Comparison of ENCODE assay signal across 8 cellular contexts in the genomic region with DNA sequence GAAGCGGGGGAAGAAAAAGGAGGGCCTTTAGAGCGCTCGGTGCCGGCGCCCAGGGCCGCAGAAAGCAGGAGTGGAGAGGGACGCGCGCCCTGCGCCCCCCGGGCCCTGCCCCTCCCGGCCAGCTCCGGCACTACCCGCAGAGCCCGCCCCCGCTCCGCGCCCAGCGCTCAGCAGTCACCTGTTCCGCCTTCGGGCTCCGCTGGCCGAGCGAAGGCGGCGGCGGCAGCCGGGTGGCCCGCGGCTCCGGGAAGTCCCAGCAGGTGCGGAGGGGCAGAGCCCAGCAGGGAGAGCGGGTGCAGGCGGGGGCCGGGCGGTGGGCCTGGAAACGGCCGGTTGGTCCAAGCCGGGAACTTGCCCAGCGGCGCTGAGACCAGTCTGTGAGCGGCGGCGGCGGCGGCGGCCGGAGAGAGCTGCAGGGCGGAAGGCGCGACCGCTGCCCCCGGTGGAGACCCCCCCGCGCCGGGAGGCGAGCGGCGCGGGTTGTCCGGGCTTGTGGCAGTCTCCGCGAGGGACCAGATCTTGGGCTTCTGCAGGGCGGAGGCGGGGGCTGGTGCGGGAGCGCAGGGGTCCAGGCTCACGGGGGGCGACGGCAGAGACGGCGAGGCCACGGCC. TPM values are rescaled to one million over a fixed set of nuclear protein-coding genes. Genes with fewer than 3 reads are reported as not detected.
DNase-seq lines count a peak whose midpoint lies in the region; ATAC-seq and TF ChIP-seq lines count a peak whose summit lies in the region.

No MANE protein-coding gene starts in this region.

- H3K9ac ChIP-seq in liver (ENCODE audit: low read depth in 1 of 2, low read length in 2 of 2), result no peak overlapping the region

- in situ Hi-C loops in brain microvascular endothelial cell (cut with HindIII; ENCODE audit: low pct_ligation_motif_present, low sequenced_read_pairs), result loop anchor here (25.0 kb wide), 1 partner anchor 653 kb away; a partner anchor contains a TSS

- H3K4me3 ChIP-seq in cardiac muscle cell (peak overlapping the region; percentile 99), brain microvascular endothelial cell (ENCODE audit: low read depth, low read length) (peak overlapping the region; percentile 64), liver (ENCODE audit: low read depth in 1 of 3, low read length in 3 of 3) (peak overlapping the region in 2 of 3 donors; percentile 9 to 46)

- no peak for TF ChIP-seq POLR2A in erythroblast (IDR thresholded peaks at IDR 0.05; ENCODE audit: low read length)

- TF ChIP-seq CTCF in cardiac muscle cell (IDR thresholded peaks at IDR 0.05; ENCODE audit: low read depth, low read length) (no peak), brain microvascular endothelial cell (IDR thresholded peaks at IDR 0.05; ENCODE audit: low read depth, low read length, missing control alignments) (no peak), liver (IDR thresholded peaks at IDR 0.05; ENCODE audit: low read depth, low read length, missing input control) (no peak)

- H3K36me3 ChIP-seq in cardiac muscle cell (peaks cover 24% of the 10 kb centered on the region), brain microvascular endothelial cell (replicated peaks) (no peaks in the 10 kb centered on the region), liver (ENCODE audit: control insufficient read depth in 4 of 4, insufficient read depth in 3 of 4, low read depth in 1 of 4, low read length in 3 of 4) (no peaks in the 10 kb centered on the region)

- H3K4me1 ChIP-seq in cardiac muscle cell (ENCODE audit: low read depth) (peaks cover 10% of the 10 kb centered on the region), liver (ENCODE audit: control insufficient read depth in 4 of 4, insufficient read depth in 4 of 4, low read length in 3 of 4) (peaks cover 29 to 60% (median 40%) of the 10 kb centered on the region in 4 donors)

- DNase-seq in cardiac muscle cell (ENCODE audit: low read depth in 1 of 2, low spot score in 1 of 2), result peak in 1 of 2 donors; percentile 34
- no peak for DNase-seq in Right ventricle myocardium superior
- no peak for DNase-seq in brain microvascular endothelial cell
- no peak for DNase-seq in erythroblast (lab: John Stamatoyannopoulos, UW)
- no peak for DNase-seq in NCI-H1930 (lab: John Stamatoyannopoulos, UW)

- H3K27me3 ChIP-seq in cardiac muscle cell, result peaks cover 5% of the 10 kb centered on the region
- H3K27me3 ChIP-seq in brain microvascular endothelial cell (replicated peaks), result peaks cover 62% of the 10 kb centered on the region
- H3K27me3 ChIP-seq in liver (ENCODE audit: control insufficient read depth in 4 of 4, insufficient read depth in 4 of 4, low read length in 3 of 4), result peaks cover 6 to 20% (median 13%) of the 10 kb centered on the region in 4 donors

- intact Hi-C loops in Right ventricle myocardium superior (cut with DNase I), result loop anchor here (10.0 kb wide), 3 partner anchors 130 to 390 kb away; no protein-coding TSS in a partner anchor

- ATAC-seq in Right ventricle myocardium superior (ENCODE audit: poor library complexity) (no peak), GM21717 (IDR thresholded peaks at IDR 0.05; ENCODE audit: unreplicated experiment) (no peak), GM18907 (IDR thresholded peaks at IDR 0.05; ENCODE audit: unreplicated experiment) (no peak)

- TF ChIP-seq RAD21 in liver (IDR thresholded peaks at IDR 0.05), result no peak

- 3% methylated on average over 73 of the region's 73 CpGs for WGBS in liver

- peak overlapping the region; percentile 99 for H3K27ac ChIP-seq in cardiac muscle cell
- no peak overlapping the region for H3K27ac ChIP-seq in brain microvascular endothelial cell
- no peak overlapping the region for H3K27ac ChIP-seq in liver (ENCODE audit: low read depth in 1 of 2, low read length in 2 of 2)

- H3K9me3 ChIP-seq in cardiac muscle cell (ENCODE audit: low read depth), result no peaks in the 10 kb centered on the region
- peaks cover 0 to 3% (median 0%) of the 10 kb centered on the region in 4 donors for H3K9me3 ChIP-seq in liver (ENCODE audit: control insufficient read depth in 4 of 4, low read length in 3 of 4)

TF ChIP-seq in liver, 16 proteins besides CTCF, POLR2A, EP300 and RAD21:
- TF ChIP-seq TAF1 (conservative IDR thresholded peaks at IDR 0.05) (no peak), EGR1 (IDR thresholded peaks at IDR 0.05; ENCODE audit: low read depth in 2 of 2) (no peak), HNF4A (conservative IDR thresholded peaks at IDR 0.05) (no peak), NR2F2 (IDR thresholded peaks at IDR 0.05) (no peak), RXRA (IDR thresholded peaks at IDR 0.05) (no peak), FOXA2 (IDR thresholded peaks at IDR 0.05) (no peak), YY1 (IDR thresholded peaks at IDR 0.05) (no peak), JUND (IDR thresholded peaks at IDR 0.05) (no peak)

RNA-seq across cellular contexts. Expression of a gene that starts 2.2 kb away (rescaled TPM):
- total RNA-seq in cardiac muscle cell (207 and 209 TPM in 2 replicates), Right ventricle myocardium superior (42.4 TPM), liver (under 1 TPM in 1 of 2 donors, not detected in 1; 0.59 TPM)
- polyA plus RNA-seq in cardiac muscle cell (190 and 212 TPM in 2 replicates), liver (under 1 TPM in 1 of 2 donors, not detected in 1; 0.53 TPM)

Comparison
In these comparisons a context has a peak if more than half of its experiments do, and no peak if none do; other contexts are left out.
1. H3K4me3 ChIP-seq: peak in every context shown above with its lines; median percentile 99 in cardiac muscle cell; 64 in brain microvascular endothelial cell; 28 in liver.
2. RNA of a gene that starts 2.2 kb away (total RNA-seq): 207 to 209 TPM in cardiac muscle cell and 42.4 TPM in Right ventricle myocardium superior (single experiment); 0.59 TPM in liver; every median in the first group is over 10 times any median in the second.